Comparison of ENCODE assay signal across 8 cellular contexts in genomic region chr16:4693296-4693955, GRCh38. TPM values are rescaled to one million over a fixed set of nuclear protein-coding genes. Genes with fewer than 3 reads are reported as not detected.
DNase-seq lines count a peak whose midpoint lies in the region; ATAC-seq and TF ChIP-seq lines count a peak whose summit lies in the region.

NUDT16L1 (plus strand) TSS chr16:4693562; CDS start chr16:4693727, 165 bp downstream.

- H3K4me2 ChIP-seq in skeletal muscle satellite cell (ENCODE audit: low read length): peak within 1 kb of the TSS; percentile 90

- peak; percentile 17 for DNase-seq in AG04449 (ENCODE audit: low read depth, low spot score)
- DNase-seq in NCI-H2196 treated with DMSO at 0.1 percent for 48 hours (lab: John Stamatoyannopoulos, UW; ENCODE audit: unreplicated experiment): peak; percentile 95
- DNase-seq in T47D (ENCODE audit: low read depth in 1 of 2, low spot score in 1 of 2): peak; percentile 98

- H3K4me3 ChIP-seq in AG04449 (ENCODE audit: low read depth, low read length) (peak within 1 kb of the TSS; percentile 96), iPS-18a (ENCODE audit: low read length) (peak within 1 kb of the TSS; percentile 78), skeletal muscle satellite cell (ENCODE audit: low read length) (peak within 1 kb of the TSS; percentile 95)

- H3K27ac ChIP-seq in VCaP (peak within 1 kb of the TSS; percentile 88), iPS-18a (ENCODE audit: low read length) (no peak within 1 kb of the TSS)

- CTCF ChIA-PET in AG04449 (lab: Yijun Ruan, JAX): interaction anchor here (1.0 to 4.5 kb wide), 3 partner anchors 43 to 262 kb away, joined by 3 to 20 read pairs (median 4); no protein-coding TSS in a partner anchor

- H3K9ac ChIP-seq in iPS-18a (ENCODE audit: low read length) (peak within 1 kb of the TSS; percentile 74), skeletal muscle satellite cell (ENCODE audit: low read depth, low read length) (peak within 1 kb of the TSS; percentile 88)

- H3K27me3 ChIP-seq in iPS-18a (ENCODE audit: control insufficient read depth, insufficient read depth, low read length) (no peaks in the 10 kb centered on the region), skeletal muscle satellite cell (ENCODE audit: control insufficient read depth, insufficient read depth, low read length) (no peaks in the 10 kb centered on the region)

- ATAC-seq in GM18873 (IDR thresholded peaks at IDR 0.05; ENCODE audit: low FRiP score, unreplicated experiment) (peak; percentile 83), HG03135 (IDR thresholded peaks at IDR 0.05; ENCODE audit: unreplicated experiment) (peak; percentile 94)

- peaks cover 33% of the 10 kb centered on the region for H3K36me3 ChIP-seq in iPS-18a (ENCODE audit: control insufficient read depth, low read depth, low read length)
- peaks cover 37% of the 10 kb centered on the region for H3K36me3 ChIP-seq in skeletal muscle satellite cell (ENCODE audit: insufficient read depth, low read length)

- H3K4me1 ChIP-seq in iPS-18a (ENCODE audit: control insufficient read depth, low read depth, low read length) (no peaks in the 10 kb centered on the region), skeletal muscle satellite cell (ENCODE audit: control insufficient read depth, insufficient read depth, low read length) (peaks cover 25% of the 10 kb centered on the region)

- in situ Hi-C loops in T47D (cut with HindIII; ENCODE audit: low pct_unique_long_range_greater_than_20kb, low sequenced_read_pairs): no loop called here

- H3K9me3 ChIP-seq in iPS-18a (ENCODE audit: control insufficient read depth, low read depth, low read length) (no peaks in the 10 kb centered on the region), skeletal muscle satellite cell (replicated peaks; ENCODE audit: low read length) (no peaks in the 10 kb centered on the region)

- POLR2A ChIA-PET in AG04449 (lab: Yijun Ruan, JAX): interaction anchor here (1.1 kb wide), 1 partner anchor 41 kb away, joined by 4 read pairs; the partner anchor contains the start of genes ANKS3 and DNAAF8

- TF ChIP-seq CTCF in AG04449 (IDR thresholded peaks at IDR 0.05; ENCODE audit: insufficient read depth, low read length, missing control alignments) (peak; percentile 55), VCaP (conservative IDR thresholded peaks at IDR 0.05) (no peak)

RNA-seq across cellular contexts. Expression of gene NUDT16L1, which starts in this region (rescaled TPM):
- total RNA-seq in skeletal muscle satellite cell (2012; rRNA removed): 24.8 and 33.2 TPM in 2 replicates

Comparison
In these comparisons a context has a peak if more than half of its experiments do, and no peak if none do; other contexts are left out.
1. DNase-seq: peak in every context shown above with its lines; median percentile 98 in T47D; 95 in NCI-H2196 treated with DMSO at 0.1 percent for 48 hours; 17 in AG04449.